Comparison of ENCODE assay signal across 30 cellular contexts in the genomic region with DNA sequence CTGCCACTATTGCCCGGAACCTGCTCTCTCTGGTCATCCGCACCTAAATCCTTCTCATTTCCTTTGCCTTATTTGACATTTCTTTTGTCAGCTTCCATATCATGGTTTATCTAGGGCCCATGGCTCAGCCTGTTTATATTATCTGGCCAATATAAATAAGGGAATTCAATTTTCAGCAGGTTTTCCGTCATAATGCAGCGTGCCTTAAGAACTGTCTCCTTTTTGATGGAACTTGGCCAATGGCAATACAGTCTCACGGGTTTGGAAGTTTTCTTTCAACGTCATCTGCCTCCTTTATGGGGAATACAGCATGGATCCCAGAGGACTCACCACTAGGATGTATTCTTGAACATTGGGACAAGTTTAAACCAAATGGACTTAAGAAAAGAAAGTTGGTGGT.
"Had no signal": no experiment of that assay in that cellular context is flagged by ENCODE, and none has a peak within 500 bp of the region (broad histone marks: within the 10 kb centered on the region; RNA-seq: fewer than 3 reads in every experiment).

No MANE protein-coding gene starts in this region.

- H3K36me3 ChIP-seq: breast epithelium, colonic mucosa, esophagus muscularis mucosa, lower lobe of right lung, thoracic aorta, upper lobe of left lung, vagina had no signal

- H3K27ac Mint-ChIP-seq: activated CD4-positive, alpha-beta memory T cell treated with anti-CD3 and anti-CD28 coated beads, Interleukin-2, amount 10 ng/mL, durations not matched to agents 7 days and 5 days; activated CD4-positive, alpha-beta T cell treated with anti-CD3 and anti-CD28 coated beads, Interleukin-2, amount 10 ng/mL, durations not matched to agents 7 days and 5 days; activated naive CD8-positive, alpha-beta T cell treated with anti-CD3 and anti-CD28 coated beads, Interleukin-2, amount 50 U/mL, for 24 hours; activated T-cell treated with anti-CD3 and anti-CD28 coated beads, Interleukin-2, amount 50 U/mL, for 24 hours; effector memory CD8-positive, alpha-beta T cell; immature natural killer cell; natural killer cell treated with Interleukin-12 subunit alpha and Interleukin-12 subunit beta and Interleukin-15 and Interleukin-18, amount 100 ng/mL, for 72 hours; stimulated activated effector memory CD8-positive, alpha-beta T cell treated with anti-CD3 and anti-CD28 coated beads, Interleukin-12 subunit alpha, Interleukin-12 subunit beta, amount 100 ng/mL, for 72 hours; stimulated activated naive CD8-positive, alpha-beta T cell treated with anti-CD3 and anti-CD28 coated beads, Interleukin-15, Interleukin-2, amounts not matched to agents 100 ng/mL and 50 ng/mL, for 24 hours had no signal

- H3K4me1 ChIP-seq: breast epithelium, colonic mucosa had no signal

- H3K27me3 Mint-ChIP-seq: activated naive CD8-positive, alpha-beta T cell treated with anti-CD3 and anti-CD28 coated beads, Interleukin-2, amount 50 U/mL, for 24 hours; activated T-cell treated with anti-CD3 and anti-CD28 coated beads, Interleukin-2, amount 50 U/mL, for 24 hours; stimulated activated naive CD8-positive, alpha-beta T cell treated with anti-CD3 and anti-CD28 coated beads, Interleukin-15, Interleukin-2, amounts not matched to agents 100 ng/mL and 50 ng/mL, for 24 hours had no signal

- H3K36me3 Mint-ChIP-seq: immature natural killer cell; natural killer cell treated with Interleukin-12 subunit alpha and Interleukin-12 subunit beta and Interleukin-15 and Interleukin-18, amount 100 ng/mL, for 72 hours; stimulated activated effector memory CD8-positive, alpha-beta T cell treated with anti-CD3 and anti-CD28 coated beads, Interleukin-12 subunit alpha, Interleukin-12 subunit beta, amount 100 ng/mL, for 72 hours had no signal

- H3K9me3 Mint-ChIP-seq: activated naive CD8-positive, alpha-beta T cell treated with anti-CD3 and anti-CD28 coated beads, Interleukin-2, amount 50 U/mL, for 24 hours; activated T-cell treated with anti-CD3 and anti-CD28 coated beads, Interleukin-2, amount 50 U/mL, for 24 hours; effector memory CD8-positive, alpha-beta T cell; immature natural killer cell; natural killer cell treated with Interleukin-12 subunit alpha and Interleukin-12 subunit beta and Interleukin-15 and Interleukin-18, amount 100 ng/mL, for 72 hours; stimulated activated effector memory CD8-positive, alpha-beta T cell treated with anti-CD3 and anti-CD28 coated beads, Interleukin-12 subunit alpha, Interleukin-12 subunit beta, amount 100 ng/mL, for 72 hours; stimulated activated naive CD8-positive, alpha-beta T cell treated with anti-CD3 and anti-CD28 coated beads, Interleukin-15, Interleukin-2, amounts not matched to agents 100 ng/mL and 50 ng/mL, for 24 hours had no signal

- H3K27me3 ChIP-seq: breast epithelium, colonic mucosa, esophagus muscularis mucosa, upper lobe of left lung, vagina had no signal

- FAIRE-seq: frontal cortex had no signal

- H3K4me3 Mint-ChIP-seq: activated CD4-positive, alpha-beta memory T cell treated with anti-CD3 and anti-CD28 coated beads, Interleukin-2, amount 10 ng/mL, durations not matched to agents 7 days and 5 days; activated CD4-positive, alpha-beta T cell treated with anti-CD3 and anti-CD28 coated beads, Interleukin-2, amount 10 ng/mL, durations not matched to agents 7 days and 5 days; activated naive CD8-positive, alpha-beta T cell treated with anti-CD3 and anti-CD28 coated beads, Interleukin-2, amount 50 U/mL, for 24 hours; activated T-cell treated with anti-CD3 and anti-CD28 coated beads, Interleukin-2, amount 50 U/mL, for 24 hours; effector memory CD8-positive, alpha-beta T cell; immature natural killer cell; natural killer cell treated with Interleukin-12 subunit alpha and Interleukin-12 subunit beta and Interleukin-15 and Interleukin-18, amount 100 ng/mL, for 72 hours; stimulated activated effector memory CD8-positive, alpha-beta T cell treated with anti-CD3 and anti-CD28 coated beads, Interleukin-12 subunit alpha, Interleukin-12 subunit beta, amount 100 ng/mL, for 72 hours; stimulated activated naive CD8-positive, alpha-beta T cell treated with anti-CD3 and anti-CD28 coated beads, Interleukin-15, Interleukin-2, amounts not matched to agents 100 ng/mL and 50 ng/mL, for 24 hours had no signal

- H3K4me1 Mint-ChIP-seq: activated CD4-positive, alpha-beta memory T cell treated with anti-CD3 and anti-CD28 coated beads, Interleukin-2, amount 10 ng/mL, durations not matched to agents 7 days and 5 days; activated CD4-positive, alpha-beta T cell treated with anti-CD3 and anti-CD28 coated beads, Interleukin-2, amount 10 ng/mL, durations not matched to agents 7 days and 5 days; immature natural killer cell; stimulated activated effector memory CD8-positive, alpha-beta T cell treated with anti-CD3 and anti-CD28 coated beads, Interleukin-12 subunit alpha, Interleukin-12 subunit beta, amount 100 ng/mL, for 72 hours had no signal

- H3K27ac ChIP-seq: colonic mucosa, esophagus muscularis mucosa, lower lobe of right lung, skin epidermis, thoracic aorta, vagina had no signal

- ATAC-seq: activated naive CD8-positive, alpha-beta T cell treated with anti-CD3 and anti-CD28 coated beads, Interleukin-2, amount 50 U/mL, for 24 hours; effector memory CD8-positive, alpha-beta T cell; lower lobe of right lung; mucosa of descending colon; natural killer cell treated with Interleukin-12 subunit alpha and Interleukin-12 subunit beta and Interleukin-15 and Interleukin-18, amount 100 ng/mL, for 72 hours; sciatic nerve; stimulated activated effector memory CD8-positive, alpha-beta T cell treated with anti-CD3 and anti-CD28 coated beads, Interleukin-12 subunit alpha, Interleukin-12 subunit beta, amount 100 ng/mL, for 72 hours had no signal

- H3K4me3 ChIP-seq: breast epithelium, colonic mucosa, esophagus muscularis mucosa, lower lobe of right lung, mucosa of descending colon, skin epidermis, thoracic aorta, upper lobe of left lung, vagina had no signal

- H3K9me3 ChIP-seq: breast epithelium, colonic mucosa, esophagus muscularis mucosa, lower lobe of right lung, mucosa of descending colon, thoracic aorta, upper lobe of left lung, vagina had no signal

- DNase-seq: activated CD4-positive, alpha-beta memory T cell treated with anti-CD3 and anti-CD28 coated beads, Interleukin-2, amount 10 ng/mL, durations not matched to agents 7 days and 5 days; activated CD4-positive, alpha-beta T cell treated with anti-CD3 and anti-CD28 coated beads, Interleukin-2, amount 10 ng/mL, durations not matched to agents 7 days and 5 days; activated CD4-positive, CD25-positive, alpha-beta regulatory T cell treated with anti-CD3 and anti-CD28 coated beads, Interleukin-2, amount 50 U/mL, for 72 hours; activated CD8-positive, alpha-beta memory T cell treated with anti-CD3 and anti-CD28 coated beads, Interleukin-2, amount 50 U/mL, for 48 hours; activated gamma-delta T cell; activated naive CD4-positive, alpha-beta T cell treated with anti-CD3 and anti-CD28 coated beads, Interleukin-2, amount 50 U/mL, for 16 hours; activated naive CD8-positive, alpha-beta T cell treated with anti-CD3 and anti-CD28 coated beads, Interleukin-2, amount 50 U/mL, for 24 hours; activated T-cell treated with anti-CD3 and anti-CD28 coated beads, Interleukin-2, amount 50 U/mL, for 24 hours; amygdala; colonic mucosa; effector memory CD8-positive, alpha-beta T cell; glutamatergic neuron; hypothalamus; immature natural killer cell; lower lobe of right lung; mucosa of descending colon; stimulated activated CD4-positive, alpha-beta T cell treated with anti-CD3 and anti-CD28 coated beads, Interleukin-12 subunit alpha, Interleukin-12 subunit beta, amount 100 ng/mL, for 4 hours; stimulated activated CD4-positive, alpha-beta T cell treated with anti-CD3 and anti-CD28 coated beads, Interleukin-4, amount 100 ng/mL, for 24 hours; T-helper 2 cell; upper lobe of left lung had no signal
